ENCODE assay signal across 34 cellular contexts in the genomic region with DNA sequence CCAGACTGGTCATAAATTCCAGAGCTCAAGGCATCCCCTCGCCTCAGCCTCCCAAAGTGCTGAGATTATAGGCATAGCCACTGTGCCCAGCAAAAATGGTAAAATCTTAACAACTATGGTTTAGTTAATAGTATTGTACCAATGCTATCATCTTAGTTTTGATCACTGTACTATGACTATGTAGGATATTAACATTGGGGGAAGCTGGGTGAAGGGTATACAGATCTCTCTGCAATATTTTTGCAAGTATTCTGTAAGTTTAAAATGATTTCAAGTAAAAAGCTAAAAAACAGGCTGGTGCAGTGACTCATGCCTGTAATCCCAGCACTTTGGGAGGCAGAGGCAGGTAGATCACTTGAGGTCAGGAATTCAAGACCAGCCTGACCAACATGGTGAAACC.
"Had no signal": no experiment of that assay in that cellular context is flagged by ENCODE, and none has a peak within 500 bp of the region (broad histone marks: within the 10 kb centered on the region; RNA-seq: fewer than 3 reads in every experiment).

No MANE protein-coding gene starts in this region.

- H3K36me3 ChIP-seq: MG63 had no signal

- H3K4me3 ChIP-seq: MG63 had no signal

- DNase-seq: Karpas-422, Kasumi-1, MG63, MM.1S, MV-4-11, NCI-H1048, NCI-H1092, NCI-H1092 treated with DMSO at 0.1 percent for 48 hours, NCI-H1105, NCI-H1105 treated with DMSO at 0.1 percent for 48 hours, NCI-H1417, NCI-H1417 treated with DMSO at 0.1 percent for 48 hours, NCI-H1436, NCI-H1436 treated with DMSO at 0.1 percent for 48 hours, NCI-H146, NCI-H1694, NCI-H1694 treated with DMSO at 0.1 percent for 48 hours, NCI-H187, NCI-H187 treated with DMSO at 0.1 percent for 48 hours, NCI-H1930, NCI-H2029, NCI-H2029 treated with DMSO at 0.1 percent for 48 hours, NCI-H2081, NCI-H2081 treated with DMSO at 0.1 percent for 48 hours, NCI-H2107, NCI-H2171, NCI-H2171 treated with DMSO at 0.1 percent for 48 hours, NCI-H2227 treated with DMSO at 0.1 percent for 48 hours, NCI-H226, NCI-H345, NCI-H446, NCI-H446 treated with DMSO at 0.1 percent for 48 hours, NCI-H510A had no signal

- H3K27ac ChIP-seq: KMS-11 had no signal
